ENCODE assay signal across 14 cellular contexts in genomic region chr14:64612021-64612380, GRCh38.
DNase-seq lines count a peak whose midpoint lies in the region; ATAC-seq, FAIRE-seq and TF ChIP-seq lines count a peak whose summit lies in the region.
"Had no signal": no experiment of that assay in that cellular context is flagged by ENCODE, and none has a peak within 500 bp of the region (broad histone marks: within the 10 kb centered on the region; RNA-seq: fewer than 3 reads in every experiment).

No MANE protein-coding gene starts in this region.

- TF ChIP-seq CTCF in fibroblast of pulmonary artery (IDR thresholded peaks at IDR 0.05; ENCODE audit: low read length, missing control alignments) (no peak), omental fat pad (IDR thresholded peaks at IDR 0.05) (no peak), kidney (IDR thresholded peaks at IDR 0.05; ENCODE audit: borderline replicate concordance, extremely low read depth, insufficient read depth) (no peak)

- H3K27ac Mint-ChIP-seq in CD4-positive, alpha-beta memory T cell, result no peak overlapping the region
- H3K27ac Mint-ChIP-seq: memory B cell, T-cell had no signal

- H3K36me3 Mint-ChIP-seq in CD4-positive, alpha-beta memory T cell, result no peaks in the 10 kb centered on the region
- H3K36me3 Mint-ChIP-seq: memory B cell, T-cell had no signal

- no peaks in the 10 kb centered on the region for H3K27me3 ChIP-seq in CD4-positive, alpha-beta memory T cell (ENCODE audit: insufficient read depth, low read length)

- no peaks in the 10 kb centered on the region for H3K36me3 ChIP-seq in CD4-positive, alpha-beta memory T cell (ENCODE audit: insufficient read depth, low read length)
- H3K36me3 ChIP-seq in kidney (ENCODE audit: control insufficient read depth in 1 of 2, insufficient read depth in 2 of 2, low read length in 2 of 2), result no peaks in the 10 kb centered on the region

- intact Hi-C loops in CD4-positive, alpha-beta memory T cell (cut with micrococcal nuclease), result no loop called here
- intact Hi-C loops in kidney (cut with DNase I), result no loop called here

- FAIRE-seq in kidney (lab: Jason Lieb, UNC), result no peak

- H3K9me3 ChIP-seq in CD4-positive, alpha-beta memory T cell (ENCODE audit: control insufficient read depth in 1 of 2, low read length in 2 of 2), result no peaks in the 10 kb centered on the region
- H3K9me3 ChIP-seq in kidney (ENCODE audit: control insufficient read depth in 1 of 2, low read length in 2 of 2), result no peaks in the 10 kb centered on the region

- H3K4me3 Mint-ChIP-seq in CD4-positive, alpha-beta memory T cell, result no peak overlapping the region
- H3K4me3 Mint-ChIP-seq: memory B cell, T-cell had no signal

- H3K4me3 ChIP-seq in fibroblast of pulmonary artery (replicated peaks; ENCODE audit: low read depth, low read length) (no peak overlapping the region), kidney (ENCODE audit: low read length in 2 of 2) (no peak overlapping the region)
- no peak overlapping the region for H3K4me3 ChIP-seq in CD4-positive, alpha-beta memory T cell (ENCODE audit: low read length in 2 of 2)

- H3K4me1 ChIP-seq in CD4-positive, alpha-beta memory T cell (ENCODE audit: insufficient read depth, low read length), result no peaks in the 10 kb centered on the region
- H3K4me1 ChIP-seq in kidney (ENCODE audit: control insufficient read depth in 1 of 2, insufficient read depth in 1 of 2, low read depth in 1 of 2, low read length in 2 of 2), result no peaks in the 10 kb centered on the region

- no peaks in the 10 kb centered on the region for H3K9me3 Mint-ChIP-seq in CD4-positive, alpha-beta memory T cell
- H3K9me3 Mint-ChIP-seq: memory B cell, T-cell had no signal

- CTCF ChIA-PET in CD4-positive, alpha-beta memory T cell (lab: Charles Lee; ENCODE audit: partially characterized antibody), result interaction anchor here (1.0 to 2.8 kb wide), 2 partner anchors 14 to 24 kb away, joined by 4 to 16 read pairs; no protein-coding TSS in a partner anchor

- DNase-seq in COLO829 (ENCODE audit: low spot score) (peak; percentile 84), RPMI7951 (ENCODE audit: low read depth) (peak; percentile 71), fibroblast of pulmonary artery (ENCODE audit: low read depth) (peak; percentile 77), omental fat pad (ENCODE audit: low spot score) (no peak), kidney (no peak)
- no peak for DNase-seq in activated naive CD4-positive, alpha-beta T cell treated with anti-CD3 and anti-CD28 coated beads, Interleukin-2, amount 50 U/mL, for 16 hours
- DNase-seq in CD4-positive, alpha-beta memory T cell, result no peak
- DNase-seq: Calu3; effector CD4-positive, alpha-beta T cell; NCI-H2171; stimulated activated CD4-positive, alpha-beta T cell treated with anti-CD3 and anti-CD28 coated beads, Interleukin-2, amount 100 ng/mL, for 48 hours; T-cell had no signal

- H3K4me1 Mint-ChIP-seq in CD4-positive, alpha-beta memory T cell, result no peaks in the 10 kb centered on the region
- H3K4me1 Mint-ChIP-seq: memory B cell, T-cell had no signal

- ATAC-seq in omental fat pad (ENCODE audit: low FRiP score) (peak; percentile 77), GM21367 (IDR thresholded peaks at IDR 0.05; ENCODE audit: unreplicated experiment) (no peak)
- ATAC-seq: T-cell had no signal

- POLR2A ChIA-PET in CD4-positive, alpha-beta memory T cell (lab: Charles Lee; ENCODE audit: partially characterized antibody), result no interaction called here

- no peak overlapping the region for H3K27ac ChIP-seq in CD4-positive, alpha-beta memory T cell (ENCODE audit: low read depth, low read length)
- H3K27ac ChIP-seq in kidney (ENCODE audit: low read depth in 2 of 2, low read length in 2 of 2), result peak overlapping the region in 1 of 2 donors; percentile 26

- H3K9ac ChIP-seq in kidney (ENCODE audit: low read length in 2 of 2), result no peak overlapping the region

- peaks cover 2% of the 10 kb centered on the region in 2 donors for H3K27me3 Mint-ChIP-seq in CD4-positive, alpha-beta memory T cell

Comparison
In these comparisons a context has a peak if more than half of its experiments do, and no peak if none do; other contexts are left out.
1. DNase-seq: peak in COLO829 (single experiment), RPMI7951 (single experiment) and fibroblast of pulmonary artery (single experiment); none in omental fat pad (single experiment), activated naive CD4-positive, alpha-beta T cell treated with anti-CD3 and anti-CD28 coated beads, Interleukin-2, amount 50 U/mL, for 16 hours (single experiment), CD4-positive, alpha-beta memory T cell (0 of 5) and kidney (single experiment).